ENCODE assay signal across 24 cellular contexts in the genomic region with DNA sequence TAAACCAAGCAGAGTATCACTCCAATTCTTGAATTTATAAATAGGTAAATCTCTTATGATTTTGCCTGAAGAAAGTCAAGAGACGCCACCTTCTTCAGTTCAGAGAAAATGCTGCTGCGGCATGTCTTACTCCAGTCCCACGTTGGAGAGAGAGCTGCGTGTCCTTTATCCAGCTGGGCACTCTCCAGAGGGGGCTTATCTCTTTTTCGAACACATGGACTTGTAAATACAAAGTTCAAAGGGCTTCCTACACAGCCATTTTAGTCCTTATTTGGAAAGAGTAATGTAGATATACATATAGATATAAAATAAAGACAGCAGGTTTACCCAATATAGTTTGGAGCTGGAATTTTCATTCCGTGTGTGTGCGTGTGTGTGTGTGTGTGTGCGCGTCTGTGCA.
"Had no signal": no experiment of that assay in that cellular context is flagged by ENCODE, and none has a peak within 500 bp of the region (broad histone marks: within the 10 kb centered on the region; RNA-seq: fewer than 3 reads in every experiment).

No MANE protein-coding gene starts in this region.

- H3K27ac Mint-ChIP-seq: activated B cell treated with CpG ODN at 0.5 μM for 24 hours; activated CD4-positive, alpha-beta T cell treated with anti-CD3 and anti-CD28 coated beads for 36 hours; activated naive CD4-positive, alpha-beta T cell treated with anti-CD3 and anti-CD28 coated beads for 36 hours; activated naive CD8-positive, alpha-beta T cell treated with anti-CD3 and anti-CD28 coated beads, Interleukin-2, amount 10 ng/mL, durations not matched to agents 7 days and 5 days; stimulated activated naive CD8-positive, alpha-beta T cell treated with anti-CD3 and anti-CD28 coated beads, Interleukin-15, amount 100 ng/mL, for 72 hours; T-helper 1 cell treated with Interleukin-12 subunit alpha and Interleukin-12 subunit beta and Interleukin-4 antibody, amounts not matched to agents 30 μg/mL and 1 μg/mL, for 36 hours had no signal

- H3K4me3 ChIP-seq: breast epithelium, sigmoid colon, suprapubic skin, tibial nerve had no signal

- DNase-seq: activated B cell treated with CpG ODN at 0.5 μM for 24 hours; activated CD4-positive, alpha-beta T cell treated with anti-CD3 and anti-CD28 coated beads for 36 hours; activated CD4-positive, alpha-beta T cell treated with anti-CD3 and anti-CD28 coated beads, Interleukin-2, amount 50 U/mL, for 4 hours; activated CD8-positive, alpha-beta memory T cell treated with anti-CD3 and anti-CD28 coated beads, Interleukin-2, amount 50 U/mL, for 48 hours; activated naive CD4-positive, alpha-beta T cell treated with anti-CD3 and anti-CD28 coated beads for 36 hours; activated naive CD8-positive, alpha-beta T cell treated with anti-CD3 and anti-CD28 coated beads, Interleukin-2, amount 10 ng/mL, durations not matched to agents 7 days and 5 days; activated T-cell treated with anti-CD3 and anti-CD28 coated beads, Interleukin-2, amount 50 U/mL, for 48 hours; amniotic stem cell; cerebellar nuclear complex; cortex of kidney; foreskin fibroblast; hippocampal formation; left ventricle myocardium superior; mammary epithelial cell; occipital lobe; sigmoid colon; stimulated activated CD4-positive, alpha-beta T cell treated with anti-CD3 and anti-CD28 coated beads, Interleukin-1b, Interleukin-23, amount 100 ng/mL, for 48 hours; stimulated activated naive CD8-positive, alpha-beta T cell treated with anti-CD3 and anti-CD28 coated beads, Interleukin-15, amount 100 ng/mL, for 72 hours; T1000 had no signal

- H3K36me3 Mint-ChIP-seq: activated naive CD8-positive, alpha-beta T cell treated with anti-CD3 and anti-CD28 coated beads, Interleukin-2, amount 10 ng/mL, durations not matched to agents 7 days and 5 days had no signal

- H3K4me1 Mint-ChIP-seq: activated B cell treated with CpG ODN at 0.5 μM for 24 hours; activated CD4-positive, alpha-beta T cell treated with anti-CD3 and anti-CD28 coated beads for 36 hours; activated naive CD8-positive, alpha-beta T cell treated with anti-CD3 and anti-CD28 coated beads, Interleukin-2, amount 10 ng/mL, durations not matched to agents 7 days and 5 days; stimulated activated naive CD8-positive, alpha-beta T cell treated with anti-CD3 and anti-CD28 coated beads, Interleukin-15, amount 100 ng/mL, for 72 hours had no signal

- H3K27me3 ChIP-seq: breast epithelium, sigmoid colon, suprapubic skin, tibial nerve had no signal

- H3K9me3 Mint-ChIP-seq: activated B cell treated with CpG ODN at 0.5 μM for 24 hours; activated naive CD4-positive, alpha-beta T cell treated with anti-CD3 and anti-CD28 coated beads for 36 hours; activated naive CD8-positive, alpha-beta T cell treated with anti-CD3 and anti-CD28 coated beads, Interleukin-2, amount 10 ng/mL, durations not matched to agents 7 days and 5 days; neural crest cell; stimulated activated naive CD8-positive, alpha-beta T cell treated with anti-CD3 and anti-CD28 coated beads, Interleukin-15, amount 100 ng/mL, for 72 hours; T-helper 1 cell treated with Interleukin-12 subunit alpha and Interleukin-12 subunit beta and Interleukin-4 antibody, amounts not matched to agents 30 μg/mL and 1 μg/mL, for 36 hours had no signal

- H3K27me3 Mint-ChIP-seq: activated B cell treated with CpG ODN at 0.5 μM for 24 hours; activated naive CD8-positive, alpha-beta T cell treated with anti-CD3 and anti-CD28 coated beads, Interleukin-2, amount 10 ng/mL, durations not matched to agents 7 days and 5 days; stimulated activated naive CD8-positive, alpha-beta T cell treated with anti-CD3 and anti-CD28 coated beads, Interleukin-15, amount 100 ng/mL, for 72 hours had no signal

- H3K4me3 Mint-ChIP-seq: activated B cell treated with CpG ODN at 0.5 μM for 24 hours; activated CD4-positive, alpha-beta T cell treated with anti-CD3 and anti-CD28 coated beads for 36 hours; activated naive CD4-positive, alpha-beta T cell treated with anti-CD3 and anti-CD28 coated beads for 36 hours; activated naive CD8-positive, alpha-beta T cell treated with anti-CD3 and anti-CD28 coated beads, Interleukin-2, amount 10 ng/mL, durations not matched to agents 7 days and 5 days; neural crest cell; stimulated activated naive CD8-positive, alpha-beta T cell treated with anti-CD3 and anti-CD28 coated beads, Interleukin-15, amount 100 ng/mL, for 72 hours; T-helper 1 cell treated with Interleukin-12 subunit alpha and Interleukin-12 subunit beta and Interleukin-4 antibody, amounts not matched to agents 30 μg/mL and 1 μg/mL, for 36 hours had no signal

- H3K9me3 ChIP-seq: breast epithelium, sigmoid colon, suprapubic skin, tibial nerve had no signal

- ATAC-seq: activated CD4-positive, alpha-beta T cell treated with anti-CD3 and anti-CD28 coated beads for 36 hours; left ventricle myocardium superior; stimulated activated naive CD8-positive, alpha-beta T cell treated with anti-CD3 and anti-CD28 coated beads, Interleukin-15, amount 100 ng/mL, for 72 hours had no signal

- H3K36me3 ChIP-seq: breast epithelium, sigmoid colon, suprapubic skin, tibial nerve had no signal

- H3K27ac ChIP-seq: breast epithelium, sigmoid colon, suprapubic skin, tibial nerve had no signal
